In the genomic region with DNA sequence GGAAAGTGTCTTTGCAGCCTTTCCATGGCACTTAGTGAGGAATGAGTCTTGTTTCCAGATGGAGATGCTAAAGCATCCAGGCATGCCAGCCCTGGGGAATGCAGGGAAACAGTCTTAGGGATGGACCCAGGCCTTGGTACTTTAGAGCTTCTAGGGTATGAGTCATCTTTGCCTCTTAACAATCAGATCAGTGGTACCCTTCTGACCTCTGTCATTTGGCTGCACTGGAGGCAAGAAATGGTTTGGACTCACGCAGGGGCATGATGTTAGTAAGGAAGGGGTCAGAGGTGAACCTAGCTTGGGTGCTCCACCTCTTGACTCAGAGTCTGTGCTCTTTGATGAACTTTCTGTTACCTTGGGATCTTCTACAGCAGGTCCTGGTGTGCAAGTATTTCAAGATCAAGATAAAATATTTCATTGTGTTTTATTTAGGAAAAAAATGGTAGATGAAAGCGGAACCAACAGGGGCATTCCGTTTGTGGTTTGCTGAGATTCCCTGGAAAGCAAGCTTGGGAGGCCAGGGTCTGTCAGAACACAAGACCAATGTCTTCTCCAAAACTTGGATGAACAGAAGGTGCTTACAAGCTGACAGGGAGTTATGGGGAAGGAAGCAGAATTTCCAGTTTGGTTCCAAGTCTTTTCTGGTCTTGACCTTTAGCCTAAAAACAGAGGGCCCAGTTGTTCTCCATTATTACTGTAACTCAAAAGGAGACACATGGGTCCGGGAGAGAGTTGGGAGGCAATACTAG, we compare ENCODE assay signal across 12 cellular contexts.
DNase-seq lines count a peak whose midpoint lies in the region; ATAC-seq, FAIRE-seq and TF ChIP-seq lines count a peak whose summit lies in the region.
"Had no signal": no experiment of that assay in that cellular context is flagged by ENCODE, and none has a peak within 500 bp of the region (broad histone marks: within the 10 kb centered on the region; RNA-seq: fewer than 3 reads in every experiment).

No MANE protein-coding gene starts in this region.

- H4K20me1 ChIP-seq in keratinocyte (ENCODE audit: control insufficient read depth, extremely low read depth, insufficient read depth, low read length) (no peaks in the 10 kb centered on the region), Karpas-422 (ENCODE audit: insufficient read depth, low read depth, low read length) (no peaks in the 10 kb centered on the region)

- dilution Hi-C loops in keratinocyte (cut with MboI; ENCODE audit: extremely low pct_ligation_motif_present, low sequenced_read_pairs) = no loop called here

- TF ChIP-seq CTCF in right atrium auricular region (IDR thresholded peaks at IDR 0.05) = no peak
- TF ChIP-seq CTCF in heart right ventricle (IDR thresholded peaks at IDR 0.05) = no peak
- TF ChIP-seq CTCF in keratinocyte (optimal IDR thresholded peaks at IDR 0.05 in 1 of 3, IDR thresholded peaks at IDR 0.05 in 1 of 3, conservative IDR thresholded peaks at IDR 0.05 in 1 of 3; ENCODE audit: extremely low read depth in 1 of 3, insufficient read depth in 2 of 3, low read length in 3 of 3) = no peak

- no peak overlapping the region for H2AFZ ChIP-seq in keratinocyte (ENCODE audit: control insufficient read depth, low read length)
- no peak overlapping the region for H2AFZ ChIP-seq in Karpas-422 (ENCODE audit: low read length)

- H3K9me1 ChIP-seq in keratinocyte (ENCODE audit: control insufficient read depth, extremely low read depth, insufficient read depth, low read length) = no peaks in the 10 kb centered on the region

- no peak overlapping the region for H3K4me3 ChIP-seq in right atrium auricular region
- H3K4me3 ChIP-seq in heart right ventricle = no peak overlapping the region
- no peak overlapping the region for H3K4me3 ChIP-seq in keratinocyte (ENCODE audit: control insufficient read depth in 2 of 3, extremely low read depth in 1 of 3, insufficient read depth in 2 of 3, low read depth in 1 of 3, low read length in 3 of 3)
- H3K4me3 ChIP-seq in Karpas-422 (ENCODE audit: low read length) = no peak overlapping the region
- H3K4me3 ChIP-seq: GM12878, sigmoid colon had no signal

- no peaks in the 10 kb centered on the region for H3K9me2 ChIP-seq in Karpas-422 (replicated peaks; ENCODE audit: insufficient read depth, low read length)

- no peaks in the 10 kb centered on the region for H3K9me3 ChIP-seq in right atrium auricular region
- peaks cover 0 to 3% (median 0%) of the 10 kb centered on the region in 11 donors for H3K9me3 ChIP-seq in heart right ventricle
- H3K9me3 ChIP-seq in keratinocyte (ENCODE audit: control insufficient read depth, low read depth, low read length) = no peaks in the 10 kb centered on the region
- no peaks in the 10 kb centered on the region for H3K9me3 ChIP-seq in Karpas-422 (ENCODE audit: low read length)
- H3K9me3 ChIP-seq: sigmoid colon had no signal

- no peak for DNase-seq in right atrium auricular region (ENCODE audit: low spot score)
- no peak for DNase-seq in heart right ventricle
- peak; percentile 44 for DNase-seq in amniotic epithelial cell (ENCODE audit: low read depth)
- DNase-seq in keratinocyte (ENCODE audit: low read depth, low spot score) = no peak
- peak; percentile 82 for DNase-seq in urothelium cell line (ENCODE audit: low spot score)
- no peak for DNase-seq in activated CD4-positive, alpha-beta T cell treated with anti-CD3 and anti-CD28 coated beads, Interleukin-2, amount 50 U/mL, for 1 hour
- no peak for DNase-seq in Karpas-422
- no peak for DNase-seq in NCI-H2081 treated with DMSO at 0.1 percent for 48 hours (lab: John Stamatoyannopoulos, UW)
- DNase-seq: activated gamma-delta T cell; effector CD8-positive, alpha-beta T cell; sigmoid colon had no signal

- H3K79me2 ChIP-seq in keratinocyte (ENCODE audit: control insufficient read depth, insufficient read depth, low read length) (no peaks in the 10 kb centered on the region), Karpas-422 (ENCODE audit: low read length) (no peaks in the 10 kb centered on the region)

- no peaks in the 10 kb centered on the region for H3K27me3 ChIP-seq in right atrium auricular region
- H3K27me3 ChIP-seq in heart right ventricle = no peaks in the 10 kb centered on the region
- no peaks in the 10 kb centered on the region for H3K27me3 ChIP-seq in keratinocyte (ENCODE audit: control insufficient read depth, extremely low read depth, insufficient read depth, low read length)
- no peaks in the 10 kb centered on the region for H3K27me3 ChIP-seq in Karpas-422 (ENCODE audit: low read length)
- H3K27me3 ChIP-seq: sigmoid colon had no signal

- FAIRE-seq in keratinocyte (lab: Jason Lieb, UNC) (peak; percentile 34), urothelium cell line (lab: Jason Lieb, UNC) (peak; percentile 27)
- FAIRE-seq: GM12878 had no signal

- ATAC-seq in heart right ventricle = no peak
- ATAC-seq: GM12878 had no signal

- H3K27ac ChIP-seq in right atrium auricular region (peak overlapping the region; percentile 41 to 49), heart right ventricle (peak overlapping the region in 5 of 10 donors; percentile 49 to 86 (median 61)), keratinocyte (ENCODE audit: control insufficient read depth, insufficient read depth, low read length) (peak overlapping the region; percentile 79), Karpas-422 (ENCODE audit: low read length) (no peak overlapping the region)

- H3K4me2 ChIP-seq in keratinocyte (ENCODE audit: control insufficient read depth, extremely low read depth, insufficient read depth, low read depth, low read length) = peak overlapping the region; percentile 10
- H3K4me2 ChIP-seq in Karpas-422 (ENCODE audit: low read depth, low read length, poor library complexity, severe bottlenecking) = no peak overlapping the region

- intact Hi-C loops in heart right ventricle (cut with DNase I) = no loop called here

- WGBS in heart right ventricle, 2 donors = 91% methylated on average over 4 of the region's 4 CpGs

- H3K9ac ChIP-seq in keratinocyte (ENCODE audit: control insufficient read depth, extremely low read depth, insufficient read depth, low read length) = no peak overlapping the region
- H3K9ac ChIP-seq in Karpas-422 (ENCODE audit: low read length) = no peak overlapping the region

- H3K36me3 ChIP-seq in right atrium auricular region (no peaks in the 10 kb centered on the region), heart right ventricle (no peaks in the 10 kb centered on the region), keratinocyte (ENCODE audit: control insufficient read depth in 2 of 2, extremely low read depth in 1 of 2, insufficient read depth in 2 of 2, low read length in 2 of 2) (no peaks in the 10 kb centered on the region), Karpas-422 (ENCODE audit: insufficient read depth, low read length) (no peaks in the 10 kb centered on the region)
- H3K36me3 ChIP-seq: sigmoid colon had no signal

- H3K4me1 ChIP-seq in right atrium auricular region (peaks cover 0 to 38% of the 10 kb centered on the region in 2 donors), heart right ventricle (peaks cover 0 to 64% (median 11%) of the 10 kb centered on the region in 9 donors), keratinocyte (ENCODE audit: control insufficient read depth, extremely low read depth, insufficient read depth, low read length) (peaks cover 29% of the 10 kb centered on the region), Karpas-422 (ENCODE audit: low read length) (no peaks in the 10 kb centered on the region)

Comparison
In these comparisons a context has a peak if more than half of its experiments do, and no peak if none do; other contexts are left out.
1. DNase-seq: peak in amniotic epithelial cell (single experiment) and urothelium cell line (single experiment); none in right atrium auricular region (single experiment), heart right ventricle (0 of 2), keratinocyte (single experiment), activated CD4-positive, alpha-beta T cell treated with anti-CD3 and anti-CD28 coated beads, Interleukin-2, amount 50 U/mL, for 1 hour (single experiment), Karpas-422 (single experiment) and NCI-H2081 treated with DMSO at 0.1 percent for 48 hours (single experiment).